In genomic region chr10:46630816-46631215, GRCh38 we compare ENCODE assay signal across 1 cellular context. TPM values are rescaled to one million over a fixed set of nuclear protein-coding genes. Genes with fewer than 3 reads are reported as not detected.
"Had no signal": no experiment of that assay in that cellular context is flagged by ENCODE, and none has a peak within 500 bp of the region (broad histone marks: within the 10 kb centered on the region; RNA-seq: fewer than 3 reads in every experiment).

No MANE protein-coding gene starts in this region.

RNA-seq across cellular contexts. Expression of gene SYT15, which starts 51.9 kb away (rescaled TPM):
- total RNA-seq: epithelial cell of proximal tubule had no signal
